1 cellular context compared by ENCODE assay signal in genomic region chr20:35952080-35952479, GRCh38.
TF ChIP-seq lines count a peak whose summit lies in the region.

No MANE protein-coding gene starts in this region.

TF ChIP-seq in A549, 52 proteins besides CTCF, POLR2A, EP300 and RAD21:
- peak in 1 of 2 experiments; percentile 16; a peak in 1 of 5 replicates for TF ChIP-seq JUN (IDR thresholded peaks at IDR 0.05)
